ENCODE assay signal across 19 cellular contexts in genomic region chr9:94729199-94729598, GRCh38.
"Had no signal": no experiment of that assay in that cellular context is flagged by ENCODE, and none has a peak within 500 bp of the region (broad histone marks: within the 10 kb centered on the region; RNA-seq: fewer than 3 reads in every experiment).

No MANE protein-coding gene starts in this region.

- H3K27me3 ChIP-seq: heart left ventricle, spleen, upper lobe of left lung had no signal

- H3K9me3 ChIP-seq: heart left ventricle, lower lobe of right lung, psoas muscle, spleen, upper lobe of left lung had no signal

- H3K27ac ChIP-seq: coronary artery, heart left ventricle, lower lobe of right lung, psoas muscle, spleen, upper lobe of left lung, WERI-Rb-1 had no signal

- ATAC-seq: heart left ventricle; left colon; lower lobe of right lung; psoas muscle; sciatic nerve; stimulated activated naive CD8-positive, alpha-beta T cell treated with anti-CD3 and anti-CD28 coated beads, Interleukin-15, amount 100 ng/mL, for 72 hours had no signal

- H3K36me3 ChIP-seq: heart left ventricle, lower lobe of right lung, upper lobe of left lung had no signal

- DNase-seq: activated CD8-positive, alpha-beta memory T cell treated with anti-CD3 and anti-CD28 coated beads, Interleukin-2, amount 50 U/mL, for 48 hours; activated gamma-delta T cell treated with Interleukin-2 at 50 U/mL for 16 hours; activated naive CD8-positive, alpha-beta T cell treated with anti-CD3 and anti-CD28 coated beads for 36 hours; amygdala; central memory CD4-positive, alpha-beta T cell; effector CD4-positive, alpha-beta T cell; heart left ventricle; left colon; lower lobe of right lung; midbrain; psoas muscle; spleen; stimulated activated naive CD8-positive, alpha-beta T cell treated with anti-CD3 and anti-CD28 coated beads, Interleukin-15, amount 100 ng/mL, for 72 hours; upper lobe of left lung; WERI-Rb-1 had no signal

- H3K4me3 ChIP-seq: coronary artery, heart left ventricle, lower lobe of right lung, psoas muscle, spleen, upper lobe of left lung had no signal

- FAIRE-seq: endothelial cell of umbilical vein, frontal cortex had no signal
